ENCODE assay signal across 19 cellular contexts in genomic region chr7:32206488-32206887, GRCh38.
A peak's percentile ranks its signal among the peaks of the same experiment; 100 is the strongest.
DNase-seq lines count a peak whose midpoint lies in the region; ATAC-seq and TF ChIP-seq lines count a peak whose summit lies in the region.
"Had no signal": no experiment of that assay in that cellular context is flagged by ENCODE, and none has a peak within 500 bp of the region (broad histone marks: within the 10 kb centered on the region; RNA-seq: fewer than 3 reads in every experiment).

No MANE protein-coding gene starts in this region.

- H3K9me3 Mint-ChIP-seq in activated CD4-positive, alpha-beta T cell treated with anti-CD3 and anti-CD28 coated beads, Interleukin-2, amount 10 ng/mL, durations not matched to agents 24 days and 14 days = no peaks in the 10 kb centered on the region
- H3K9me3 Mint-ChIP-seq: CD8-positive, alpha-beta T cell had no signal

- H3K23ac ChIP-seq in mesenchymal stem cell (ENCODE audit: low read length in 2 of 2) = no peak overlapping the region

- peak; percentile 11 for ATAC-seq in upper lobe of right lung
- ATAC-seq: CD8-positive, alpha-beta T cell had no signal

- H2BK12ac ChIP-seq in mesenchymal stem cell (ENCODE audit: low read length in 2 of 2) = no peak overlapping the region

- no peak overlapping the region for H3K18ac ChIP-seq in mesenchymal stem cell (ENCODE audit: low read depth in 1 of 2, low read length in 2 of 2)

- no peaks in the 10 kb centered on the region for H3K27me3 Mint-ChIP-seq in activated CD4-positive, alpha-beta T cell treated with anti-CD3 and anti-CD28 coated beads, Interleukin-2, amount 10 ng/mL, durations not matched to agents 24 days and 14 days

- H3K4me2 ChIP-seq in mesenchymal stem cell (ENCODE audit: low read length, poor library complexity, severe bottlenecking) = no peak overlapping the region
- H3K4me2 ChIP-seq: BLaER1 had no signal

- no peaks in the 10 kb centered on the region for H3K36me3 Mint-ChIP-seq in activated CD4-positive, alpha-beta T cell treated with anti-CD3 and anti-CD28 coated beads, Interleukin-2, amount 10 ng/mL, durations not matched to agents 24 days and 14 days (ENCODE audit: low read depth)
- H3K36me3 Mint-ChIP-seq: CD4-positive, CD25-positive, alpha-beta regulatory T cell; CD8-positive, alpha-beta T cell had no signal

- no peak overlapping the region for H3K4ac ChIP-seq in mesenchymal stem cell (ENCODE audit: low read depth in 1 of 2, low read length in 2 of 2)

- peak; percentile 46 for DNase-seq in activated CD4-positive, alpha-beta T cell treated with anti-CD3 and anti-CD28 coated beads, Interleukin-2, amount 10 ng/mL, durations not matched to agents 24 days and 14 days
- no peak for DNase-seq in activated CD4-positive, alpha-beta T cell treated with anti-CD3 and anti-CD28 coated beads, Interleukin-2, amount 50 U/mL, for 48 hours
- DNase-seq in coronary artery (ENCODE audit: low spot score) (peak; percentile 50), mesenchymal stem cell (no peak), upper lobe of right lung (no peak), SK-N-DZ (ENCODE audit: low spot score) (no peak), NCI-H1105 (lab: John Stamatoyannopoulos, UW) (no peak), NCI-H446 (lab: John Stamatoyannopoulos, UW) (no peak)
- DNase-seq: CD4-positive, CD25-positive, alpha-beta regulatory T cell; CD8-positive, alpha-beta T cell; DMS153; DND-41; GOT3; HCEC 1CT had no signal

- no peak overlapping the region for H2AFZ ChIP-seq in mesenchymal stem cell (ENCODE audit: low read depth, low read length)

- H2BK120ac ChIP-seq in mesenchymal stem cell (ENCODE audit: low read depth, low read length) = no peak overlapping the region

- WGBS in mesenchymal stem cell = 94% methylated on average over 6 of the region's 6 CpGs

- H4K8ac ChIP-seq in mesenchymal stem cell (ENCODE audit: low read length) = no peak overlapping the region

- H3K27ac Mint-ChIP-seq in activated CD4-positive, alpha-beta T cell treated with anti-CD3 and anti-CD28 coated beads, Interleukin-2, amount 10 ng/mL, durations not matched to agents 24 days and 14 days = no peak overlapping the region
- H3K27ac Mint-ChIP-seq: B cell; CD4-positive, CD25-positive, alpha-beta regulatory T cell; CD8-positive, alpha-beta T cell had no signal

- H3K14ac ChIP-seq in mesenchymal stem cell (ENCODE audit: low read length in 2 of 2) = no peak overlapping the region

- H2BK5ac ChIP-seq in mesenchymal stem cell (ENCODE audit: low read depth, low read length, poor library complexity, severe bottlenecking) = no peak overlapping the region

- no peaks in the 10 kb centered on the region for H3K36me3 ChIP-seq in mesenchymal stem cell (ENCODE audit: control insufficient read depth in 1 of 2, insufficient read depth in 2 of 2, low read depth in 1 of 2, low read length in 2 of 2)
- no peaks in the 10 kb centered on the region for H3K36me3 ChIP-seq in upper lobe of right lung
- H3K36me3 ChIP-seq: BLaER1 had no signal

- H3K4me3 ChIP-seq in coronary artery = no peak overlapping the region
- H3K4me3 ChIP-seq in mesenchymal stem cell (ENCODE audit: insufficient read depth in 1 of 2, low read depth in 1 of 2, low read length in 2 of 2) = no peak overlapping the region
- no peak overlapping the region for H3K4me3 ChIP-seq in upper lobe of right lung
- H3K4me3 ChIP-seq: BLaER1 had no signal

- no peak overlapping the region for H3K27ac ChIP-seq in coronary artery
- no peak overlapping the region for H3K27ac ChIP-seq in mesenchymal stem cell (ENCODE audit: low read length, poor library complexity, severe bottlenecking)
- H3K27ac ChIP-seq in upper lobe of right lung = no peak overlapping the region
- H3K27ac ChIP-seq: 22Rv1, BLaER1, C4-2B had no signal

- no peak overlapping the region for H3K9ac ChIP-seq in mesenchymal stem cell (ENCODE audit: low read length)
- H3K9ac ChIP-seq: BLaER1 had no signal

- TF ChIP-seq CTCF in coronary artery (IDR thresholded peaks at IDR 0.05) (no peak), upper lobe of right lung (IDR thresholded peaks at IDR 0.05) (no peak)

- peak overlapping the region; percentile 31 for H4K91ac ChIP-seq in mesenchymal stem cell (ENCODE audit: low read length)

- no peak overlapping the region for H2AK5ac ChIP-seq in mesenchymal stem cell (ENCODE audit: low read length, severe bottlenecking)

- H3K27me3 ChIP-seq in mesenchymal stem cell (ENCODE audit: control insufficient read depth in 1 of 2, insufficient read depth in 1 of 2, low read length in 2 of 2) (peaks cover 31 to 32% of the 10 kb centered on the region in 2 experiments), upper lobe of right lung (no peaks in the 10 kb centered on the region)
- H3K27me3 ChIP-seq: BLaER1 had no signal

- no peaks in the 10 kb centered on the region for H3K9me3 ChIP-seq in mesenchymal stem cell (ENCODE audit: control insufficient read depth, low read length)
- no peaks in the 10 kb centered on the region for H3K9me3 ChIP-seq in upper lobe of right lung
- H3K9me3 ChIP-seq: BLaER1, Caco-2 had no signal

- no peak overlapping the region for H2BK15ac ChIP-seq in mesenchymal stem cell (ENCODE audit: low read depth, poor library complexity, severe bottlenecking)

- H3K4me1 Mint-ChIP-seq in activated CD4-positive, alpha-beta T cell treated with anti-CD3 and anti-CD28 coated beads, Interleukin-2, amount 10 ng/mL, durations not matched to agents 24 days and 14 days = no peaks in the 10 kb centered on the region
- H3K4me1 Mint-ChIP-seq: B cell had no signal

- H3K79me1 ChIP-seq in mesenchymal stem cell (replicated peaks; ENCODE audit: low read length, poor library complexity, severe bottlenecking) = no peaks in the 10 kb centered on the region

- H3K4me3 Mint-ChIP-seq in activated CD4-positive, alpha-beta T cell treated with anti-CD3 and anti-CD28 coated beads, Interleukin-2, amount 10 ng/mL, durations not matched to agents 24 days and 14 days = no peak overlapping the region
- H3K4me3 Mint-ChIP-seq: B cell; CD4-positive, CD25-positive, alpha-beta regulatory T cell; CD8-positive, alpha-beta T cell had no signal

- H3K4me1 ChIP-seq in mesenchymal stem cell (ENCODE audit: control insufficient read depth, insufficient read depth, low read depth, low read length) = no peaks in the 10 kb centered on the region
- no peaks in the 10 kb centered on the region for H3K4me1 ChIP-seq in upper lobe of right lung
- H3K4me1 ChIP-seq: BLaER1, Caco-2 had no signal

- intact Hi-C loops in activated CD4-positive, alpha-beta T cell treated with anti-CD3 and anti-CD28 coated beads, Interleukin-2, amount 10 ng/mL, durations not matched to agents 24 days and 14 days (cut with micrococcal nuclease) = no loop called here
- intact Hi-C loops in upper lobe of right lung (cut with DNase I) = loop anchor here (10.0 kb wide), 1 partner anchor 462 kb away; no protein-coding TSS in a partner anchor

Comparison
In these comparisons a context has a peak if more than half of its experiments do, and no peak if none do; other contexts are left out.
1. DNase-seq: peak in activated CD4-positive, alpha-beta T cell treated with anti-CD3 and anti-CD28 coated beads, Interleukin-2, amount 10 ng/mL, durations not matched to agents 24 days and 14 days (single experiment) and coronary artery (single experiment); none in activated CD4-positive, alpha-beta T cell treated with anti-CD3 and anti-CD28 coated beads, Interleukin-2, amount 50 U/mL, for 48 hours (0 of 2), mesenchymal stem cell (single experiment), upper lobe of right lung (single experiment), SK-N-DZ (single experiment), NCI-H1105 (single experiment) and NCI-H446 (0 of 2).